In genomic region chr16:71565812-71566700, GRCh38 we compare ENCODE assay signal across 9 cellular contexts. TPM values are rescaled to one million over a fixed set of nuclear protein-coding genes. Genes with fewer than 3 reads are reported as not detected.
DNase-seq lines count a peak whose midpoint lies in the region; ATAC-seq, FAIRE-seq and TF ChIP-seq lines count a peak whose summit lies in the region.
"Had no signal": no experiment of that assay in that cellular context is flagged by ENCODE, and none has a peak within 500 bp of the region (broad histone marks: within the 10 kb centered on the region; RNA-seq: fewer than 3 reads in every experiment).

No MANE protein-coding gene starts in this region.

- H3K4me2 ChIP-seq in KMS-11 (peak overlapping the region; percentile 76), astrocyte (ENCODE audit: low read length) (peak overlapping the region; percentile 83)

- FAIRE-seq in astrocyte (lab: Jason Lieb, UNC) (no peak), RCC 7860 (lab: Jason Lieb, UNC) (no peak)

- no peak for DNase-seq in CD4-positive, CD25-positive, alpha-beta regulatory T cell
- DNase-seq in astrocyte (ENCODE audit: low read depth) (no peak), naive B cell (peak; percentile 33), HuH-7.5 (ENCODE audit: low spot score) (no peak), RCC 7860 (ENCODE audit: low spot score) (no peak)

- H3K9me3 ChIP-seq in CD4-positive, CD25-positive, alpha-beta regulatory T cell (ENCODE audit: control insufficient read depth in 2 of 2, low read length in 2 of 2), result peaks cover 3 to 5% of the 10 kb centered on the region in 2 experiments
- H3K9me3 ChIP-seq in astrocyte (ENCODE audit: insufficient read depth, low read depth, low read length), result no peaks in the 10 kb centered on the region

- no peaks in the 10 kb centered on the region for H3K36me3 ChIP-seq in CD4-positive, CD25-positive, alpha-beta regulatory T cell (ENCODE audit: control insufficient read depth, insufficient read depth, low read length)
- no peaks in the 10 kb centered on the region for H3K36me3 ChIP-seq in KMS-11 (ENCODE audit: insufficient read depth)
- no peaks in the 10 kb centered on the region for H3K36me3 ChIP-seq in astrocyte (ENCODE audit: insufficient read depth, low read length)

- peak overlapping the region; percentile 71 for H3K9ac ChIP-seq in KMS-11
- no peak overlapping the region for H3K9ac ChIP-seq in astrocyte (ENCODE audit: low read length)

- peaks cover 13% of the 10 kb centered on the region for H3K4me1 ChIP-seq in CD4-positive, CD25-positive, alpha-beta regulatory T cell (ENCODE audit: control insufficient read depth, insufficient read depth, low read length, poor library complexity, severe bottlenecking)
- peaks cover 18% of the 10 kb centered on the region for H3K4me1 ChIP-seq in KMS-11 (ENCODE audit: low read depth, poor library complexity, severe bottlenecking)
- H3K4me1 ChIP-seq in astrocyte (ENCODE audit: insufficient read depth, low read length), result peaks cover 7% of the 10 kb centered on the region

- peaks cover 3% of the 10 kb centered on the region for H3K36me3 Mint-ChIP-seq in CD4-positive, CD25-positive, alpha-beta regulatory T cell
- H3K36me3 Mint-ChIP-seq in astrocyte (ENCODE audit: low read depth, unreplicated experiment) (peaks cover 3% of the 10 kb centered on the region), naive B cell (peaks cover 4 to 22% of the 10 kb centered on the region in 2 donors)

- H3K27ac Mint-ChIP-seq in CD4-positive, CD25-positive, alpha-beta regulatory T cell, result peak overlapping the region; percentile 76 to 97 (median 97)
- peak overlapping the region; percentile 9 for H3K27ac Mint-ChIP-seq in astrocyte (ENCODE audit: unreplicated experiment)
- peak overlapping the region; percentile 97 to 100 (median 99) for H3K27ac Mint-ChIP-seq in naive B cell

- H3K27me3 Mint-ChIP-seq in CD4-positive, CD25-positive, alpha-beta regulatory T cell, result peaks cover 25% of the 10 kb centered on the region
- peaks cover 5% of the 10 kb centered on the region for H3K27me3 Mint-ChIP-seq in astrocyte (ENCODE audit: low read depth, unreplicated experiment)
- H3K27me3 Mint-ChIP-seq in naive B cell, result no peaks in the 10 kb centered on the region

- peaks cover 6 to 22% (median 13%) of the 10 kb centered on the region in 4 donors for H3K4me1 Mint-ChIP-seq in CD4-positive, CD25-positive, alpha-beta regulatory T cell
- peaks cover 2% of the 10 kb centered on the region for H3K4me1 Mint-ChIP-seq in astrocyte (ENCODE audit: low read depth, unreplicated experiment)
- peaks cover 35 to 50% (median 42%) of the 10 kb centered on the region in 3 donors for H3K4me1 Mint-ChIP-seq in naive B cell

- H3K27ac ChIP-seq in CD4-positive, CD25-positive, alpha-beta regulatory T cell (ENCODE audit: insufficient read depth, low read length, poor library complexity, severe bottlenecking), result peak overlapping the region; percentile 82
- H3K27ac ChIP-seq in KMS-11 (peak overlapping the region; percentile 83), astrocyte (ENCODE audit: low read depth, low read length) (no peak overlapping the region)

- no peaks in the 10 kb centered on the region for H4K20me1 ChIP-seq in KMS-11 (ENCODE audit: insufficient read depth)
- no peaks in the 10 kb centered on the region for H4K20me1 ChIP-seq in astrocyte (ENCODE audit: insufficient read depth, low read length)

- H3K79me2 ChIP-seq in KMS-11 (ENCODE audit: insufficient read depth, low read depth) (no peaks in the 10 kb centered on the region), astrocyte (ENCODE audit: insufficient read depth, low read length) (no peaks in the 10 kb centered on the region)

- H3K4me3 Mint-ChIP-seq in CD4-positive, CD25-positive, alpha-beta regulatory T cell, result peak overlapping the region; percentile 87 to 98 (median 93)
- peak overlapping the region; percentile 91 for H3K4me3 Mint-ChIP-seq in astrocyte (ENCODE audit: unreplicated experiment)
- peak overlapping the region; percentile 84 to 95 (median 91) for H3K4me3 Mint-ChIP-seq in naive B cell

- no peak for TF ChIP-seq CTCF in KMS-11 (conservative IDR thresholded peaks at IDR 0.05; ENCODE audit: low read depth, low read length)
- no peak for TF ChIP-seq CTCF in astrocyte (IDR thresholded peaks at IDR 0.05; ENCODE audit: insufficient read depth, low read depth, low read length)

- ATAC-seq in CD4-positive, CD25-positive, alpha-beta regulatory T cell (ENCODE audit: low read depth in 2 of 2), result no peak
- ATAC-seq in naive B cell (ENCODE audit: low read depth in 2 of 2) (no peak), HG03280 (IDR thresholded peaks at IDR 0.05; ENCODE audit: unreplicated experiment) (no peak), GM18868 (IDR thresholded peaks at IDR 0.05; ENCODE audit: unreplicated experiment) (no peak)

- H3K9me3 Mint-ChIP-seq in CD4-positive, CD25-positive, alpha-beta regulatory T cell, result peaks cover 0 to 16% (median 2%) of the 10 kb centered on the region in 7 donors
- peaks cover 14% of the 10 kb centered on the region for H3K9me3 Mint-ChIP-seq in astrocyte (ENCODE audit: unreplicated experiment)
- H3K9me3 Mint-ChIP-seq in naive B cell, result peaks cover 3 to 23% (median 18%) of the 10 kb centered on the region in 7 donors

- H3K27me3 ChIP-seq in CD4-positive, CD25-positive, alpha-beta regulatory T cell (ENCODE audit: control insufficient read depth, insufficient read depth, low read length), result peaks cover 2% of the 10 kb centered on the region
- H3K27me3 ChIP-seq in KMS-11 (ENCODE audit: insufficient read depth, low read depth) (no peaks in the 10 kb centered on the region), astrocyte (ENCODE audit: insufficient read depth, low read length) (no peaks in the 10 kb centered on the region)

- H3K4me3 ChIP-seq in CD4-positive, CD25-positive, alpha-beta regulatory T cell (ENCODE audit: low read depth, low read length), result peak overlapping the region; percentile 79
- H3K4me3 ChIP-seq in KMS-11 (IDR thresholded peaks at IDR 0.05; ENCODE audit: insufficient read depth, low read depth, low read length), result no peak overlapping the region
- H3K4me3 ChIP-seq in astrocyte (ENCODE audit: insufficient read depth, low read depth, low read length), result no peak overlapping the region

- H2AFZ ChIP-seq in KMS-11 (ENCODE audit: low read depth), result peak overlapping the region; percentile 91
- peak overlapping the region; percentile 76 for H2AFZ ChIP-seq in astrocyte (ENCODE audit: low read depth, low read length)

RNA-seq across cellular contexts. Expression of gene TAT, which starts 10.8 kb away (rescaled TPM):
- not detected for total RNA-seq in CD4-positive, CD25-positive, alpha-beta regulatory T cell
- polyA plus RNA-seq in CD4-positive, CD25-positive, alpha-beta regulatory T cell, result under 1 TPM in 3 of 4 donors, not detected in 1; 0.06 to 0.23 (median 0.14) TPM
- total RNA-seq in astrocyte, result not detected in 2 replicates
- polyA plus RNA-seq in naive B cell (ENCODE audit: low read depth in 6 of 6), result under 1 TPM in 4 of 6 donors, not detected in 2; 0.07 to 0.74 (median 0.12) TPM

RNA-seq across cellular contexts. Expression of gene CHST4, which starts 39.8 kb away (rescaled TPM):
- total RNA-seq in CD4-positive, CD25-positive, alpha-beta regulatory T cell, result not detected
- polyA plus RNA-seq in CD4-positive, CD25-positive, alpha-beta regulatory T cell, result not detected
- total RNA-seq in astrocyte, result 0.09 TPM in 1 of 2 replicates, not detected in the other
- polyA plus RNA-seq in naive B cell (ENCODE audit: low read depth in 6 of 6), result not detected
- total RNA-seq: NCI-H460 had no signal

RNA-seq across cellular contexts. Expression of gene MARVELD3, which starts 59.9 kb away (rescaled TPM):
- total RNA-seq in CD4-positive, CD25-positive, alpha-beta regulatory T cell, result not detected
- not detected for polyA plus RNA-seq in CD4-positive, CD25-positive, alpha-beta regulatory T cell
- 0.89 and 1.4 TPM in 2 replicates for total RNA-seq in astrocyte
- polyA plus RNA-seq in naive B cell (ENCODE audit: low read depth in 6 of 6), result not detected
- total RNA-seq: NCI-H460 had no signal

Comparison
In these comparisons a context has a peak if more than half of its experiments do, and no peak if none do; other contexts are left out.
1. H3K27ac Mint-ChIP-seq: peak in every context shown above with its lines; median percentile 99 in naive B cell; 97 in CD4-positive, CD25-positive, alpha-beta regulatory T cell; 9 in astrocyte.